In the genomic region with DNA sequence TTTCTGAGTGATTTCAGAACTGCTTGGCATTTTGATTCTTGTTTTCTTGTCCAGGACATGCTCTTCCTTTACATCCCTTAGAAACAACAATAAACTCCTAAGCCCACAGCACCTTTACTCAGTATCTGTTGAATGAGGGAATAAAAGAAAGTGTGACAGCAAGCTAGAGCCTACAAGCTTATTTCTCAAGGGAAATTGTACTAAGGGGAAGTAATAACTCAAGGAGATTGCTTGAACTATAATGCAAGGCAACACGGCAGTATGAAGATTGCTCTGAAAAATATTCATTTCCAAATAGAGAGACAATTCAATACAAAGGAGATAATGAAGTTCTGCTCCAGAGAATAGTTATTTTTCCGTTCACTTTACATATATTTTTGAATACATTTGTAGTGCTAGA, we compare ENCODE assay signal across 18 cellular contexts. TPM values are rescaled to one million over a fixed set of nuclear protein-coding genes. Genes with fewer than 3 reads are reported as not detected.
"Had no signal": no experiment of that assay in that cellular context is flagged by ENCODE, and none has a peak within 500 bp of the region (broad histone marks: within the 10 kb centered on the region; RNA-seq: fewer than 3 reads in every experiment).

No MANE protein-coding gene starts in this region.

- H3K27me3 ChIP-seq: tibial artery, uterus had no signal

- H3K36me3 Mint-ChIP-seq: activated CD8-positive, alpha-beta memory T cell treated with anti-CD3 and anti-CD28 coated beads, Interleukin-2, amount 10 ng/mL, durations not matched to agents 7 days and 5 days; activated naive CD8-positive, alpha-beta T cell treated with anti-CD3 and anti-CD28 coated beads for 36 hours had no signal

- DNase-seq: activated CD4-positive, alpha-beta T cell treated with anti-CD3 and anti-CD28 coated beads, Interleukin-2, amount 50 U/mL, for 4 hours; activated CD8-positive, alpha-beta memory T cell treated with anti-CD3 and anti-CD28 coated beads, Interleukin-2, amount 10 ng/mL, durations not matched to agents 7 days and 5 days; activated gamma-delta T cell; activated naive CD8-positive, alpha-beta T cell treated with anti-CD3 and anti-CD28 coated beads for 36 hours; activated T-cell treated with anti-CD3 and anti-CD28 coated beads, Interleukin-2, amount 50 U/mL, for 4 hours; endodermal cell; hypothalamus; kidney glomerular epithelial cell; midbrain; retina; stimulated activated CD4-positive, alpha-beta T cell treated with anti-CD3 and anti-CD28 coated beads, Interleukin-4, amount 100 ng/mL, for 1 hour; tibial artery; uterus had no signal

- H3K4me3 ChIP-seq: tibial artery, uterus had no signal

- H3K4me1 Mint-ChIP-seq: activated CD8-positive, alpha-beta memory T cell treated with anti-CD3 and anti-CD28 coated beads, Interleukin-2, amount 10 ng/mL, durations not matched to agents 7 days and 5 days; activated naive CD8-positive, alpha-beta T cell treated with anti-CD3 and anti-CD28 coated beads for 36 hours; endodermal cell had no signal

- FAIRE-seq: bronchial epithelial cell had no signal

- H3K9me3 ChIP-seq: tibial artery, uterus had no signal

- ATAC-seq: activated CD8-positive, alpha-beta memory T cell treated with anti-CD3 and anti-CD28 coated beads, Interleukin-2, amount 10 ng/mL, durations not matched to agents 7 days and 5 days; activated T-cell treated with anti-CD3 and anti-CD28 coated beads, Interleukin-2, amount 50 U/mL, for 4 hours had no signal

- H3K9me3 Mint-ChIP-seq: activated naive CD8-positive, alpha-beta T cell treated with anti-CD3 and anti-CD28 coated beads for 36 hours; activated T-cell treated with anti-CD3 and anti-CD28 coated beads, Interleukin-2, amount 50 U/mL, for 4 hours; endodermal cell had no signal

- H3K4me1 ChIP-seq: tibial artery, uterus had no signal

- H3K4me3 Mint-ChIP-seq: activated CD8-positive, alpha-beta memory T cell treated with anti-CD3 and anti-CD28 coated beads, Interleukin-2, amount 10 ng/mL, durations not matched to agents 7 days and 5 days; activated naive CD8-positive, alpha-beta T cell treated with anti-CD3 and anti-CD28 coated beads for 36 hours; activated T-cell treated with anti-CD3 and anti-CD28 coated beads, Interleukin-2, amount 50 U/mL, for 4 hours; endodermal cell had no signal

- H3K27ac ChIP-seq: tibial artery, uterus had no signal

- H3K27ac Mint-ChIP-seq: activated CD8-positive, alpha-beta memory T cell treated with anti-CD3 and anti-CD28 coated beads, Interleukin-2, amount 10 ng/mL, durations not matched to agents 7 days and 5 days; activated naive CD8-positive, alpha-beta T cell treated with anti-CD3 and anti-CD28 coated beads for 36 hours; endodermal cell had no signal

- H3K36me3 ChIP-seq: tibial artery, uterus had no signal

RNA-seq across cellular contexts. Expression of gene OR6P1, which starts 6.5 kb away (rescaled TPM):
- total RNA-seq: activated CD8-positive, alpha-beta memory T cell treated with anti-CD3 and anti-CD28 coated beads, Interleukin-2, amount 10 ng/mL, durations not matched to agents 7 days and 5 days; activated naive CD8-positive, alpha-beta T cell treated with anti-CD3 and anti-CD28 coated beads for 36 hours; activated T-cell treated with anti-CD3 and anti-CD28 coated beads, Interleukin-2, amount 50 U/mL, for 4 hours; bronchial epithelial cell; chondrocyte; dermis microvascular lymphatic vessel endothelial cell; endodermal cell; lower leg skin; uterus had no signal
- polyA plus RNA-seq: esophagus had no signal

RNA-seq across cellular contexts. Expression of gene OR6Y1, which starts 9.6 kb away (rescaled TPM):
- total RNA-seq: activated CD8-positive, alpha-beta memory T cell treated with anti-CD3 and anti-CD28 coated beads, Interleukin-2, amount 10 ng/mL, durations not matched to agents 7 days and 5 days; activated naive CD8-positive, alpha-beta T cell treated with anti-CD3 and anti-CD28 coated beads for 36 hours; activated T-cell treated with anti-CD3 and anti-CD28 coated beads, Interleukin-2, amount 50 U/mL, for 4 hours; bronchial epithelial cell; chondrocyte; dermis microvascular lymphatic vessel endothelial cell; endodermal cell; lower leg skin had no signal
- polyA plus RNA-seq: esophagus had no signal

RNA-seq across cellular contexts. Expression of gene OR10X1, which starts 15.8 kb away (rescaled TPM):
- total RNA-seq: activated CD8-positive, alpha-beta memory T cell treated with anti-CD3 and anti-CD28 coated beads, Interleukin-2, amount 10 ng/mL, durations not matched to agents 7 days and 5 days; activated naive CD8-positive, alpha-beta T cell treated with anti-CD3 and anti-CD28 coated beads for 36 hours; activated T-cell treated with anti-CD3 and anti-CD28 coated beads, Interleukin-2, amount 50 U/mL, for 4 hours; bronchial epithelial cell; chondrocyte; dermis microvascular lymphatic vessel endothelial cell; endodermal cell; lower leg skin; uterus had no signal
- polyA plus RNA-seq: esophagus had no signal

RNA-seq across cellular contexts. Expression of gene OR10Z1, which starts 41.2 kb away (rescaled TPM):
- total RNA-seq: activated CD8-positive, alpha-beta memory T cell treated with anti-CD3 and anti-CD28 coated beads, Interleukin-2, amount 10 ng/mL, durations not matched to agents 7 days and 5 days; activated naive CD8-positive, alpha-beta T cell treated with anti-CD3 and anti-CD28 coated beads for 36 hours; activated T-cell treated with anti-CD3 and anti-CD28 coated beads, Interleukin-2, amount 50 U/mL, for 4 hours; bronchial epithelial cell; chondrocyte; dermis microvascular lymphatic vessel endothelial cell; endodermal cell; lower leg skin; uterus had no signal
- polyA plus RNA-seq: esophagus had no signal
